Comparison of ENCODE assay signal across 19 cellular contexts in genomic region chr1:197786280-197786679, GRCh38.
"Had no signal": no experiment of that assay in that cellular context is flagged by ENCODE, and none has a peak within 500 bp of the region (broad histone marks: within the 10 kb centered on the region; RNA-seq: fewer than 3 reads in every experiment).

No MANE protein-coding gene starts in this region.

- H3K27ac Mint-ChIP-seq: naive thymus-derived CD8-positive, alpha-beta T cell had no signal

- H3K4me3 ChIP-seq: colonic mucosa, heart right ventricle, mucosa of descending colon, sigmoid colon, skin epidermis, stomach, thoracic aorta, transverse colon had no signal

- H3K4me1 ChIP-seq: colonic mucosa, sigmoid colon had no signal

- FAIRE-seq: frontal cortex, islet of Langerhans had no signal

- H3K36me3 ChIP-seq: colonic mucosa, heart right ventricle, neutrophil, sigmoid colon, stomach, thoracic aorta, transverse colon had no signal

- ATAC-seq: heart right ventricle; left lobe of liver; mucosa of descending colon; naive thymus-derived CD8-positive, alpha-beta T cell had no signal

- DNase-seq: colonic mucosa; dermis blood vessel endothelial cell; heart right ventricle; hypothalamus; mucosa of descending colon; naive thymus-derived CD8-positive, alpha-beta T cell; posterior cingulate gyrus; sigmoid colon; stimulated activated CD4-positive, alpha-beta T cell treated with anti-CD3 and anti-CD28 coated beads, Interleukin-12 subunit alpha, Interleukin-12 subunit beta, amount 100 ng/mL, for 4 hours; stimulated activated naive CD4-positive, alpha-beta T cell; stomach; substantia nigra; transverse colon had no signal

- H3K27ac ChIP-seq: colonic mucosa, heart right ventricle, neutrophil, sigmoid colon, skin epidermis, stomach, thoracic aorta, transverse colon had no signal

- H3K4me3 Mint-ChIP-seq: naive thymus-derived CD8-positive, alpha-beta T cell had no signal

- H3K4me1 Mint-ChIP-seq: naive thymus-derived CD8-positive, alpha-beta T cell had no signal

- H3K27me3 Mint-ChIP-seq: naive thymus-derived CD8-positive, alpha-beta T cell had no signal

- H3K27me3 ChIP-seq: colonic mucosa, heart right ventricle, neutrophil, sigmoid colon, stomach, transverse colon had no signal

- H3K9me3 ChIP-seq: colonic mucosa, mucosa of descending colon, neutrophil, sigmoid colon, stomach, thoracic aorta, transverse colon had no signal

- H3K36me3 Mint-ChIP-seq: naive thymus-derived CD8-positive, alpha-beta T cell had no signal
